Comparison of ENCODE assay signal across 1 cellular context in the genomic region with DNA sequence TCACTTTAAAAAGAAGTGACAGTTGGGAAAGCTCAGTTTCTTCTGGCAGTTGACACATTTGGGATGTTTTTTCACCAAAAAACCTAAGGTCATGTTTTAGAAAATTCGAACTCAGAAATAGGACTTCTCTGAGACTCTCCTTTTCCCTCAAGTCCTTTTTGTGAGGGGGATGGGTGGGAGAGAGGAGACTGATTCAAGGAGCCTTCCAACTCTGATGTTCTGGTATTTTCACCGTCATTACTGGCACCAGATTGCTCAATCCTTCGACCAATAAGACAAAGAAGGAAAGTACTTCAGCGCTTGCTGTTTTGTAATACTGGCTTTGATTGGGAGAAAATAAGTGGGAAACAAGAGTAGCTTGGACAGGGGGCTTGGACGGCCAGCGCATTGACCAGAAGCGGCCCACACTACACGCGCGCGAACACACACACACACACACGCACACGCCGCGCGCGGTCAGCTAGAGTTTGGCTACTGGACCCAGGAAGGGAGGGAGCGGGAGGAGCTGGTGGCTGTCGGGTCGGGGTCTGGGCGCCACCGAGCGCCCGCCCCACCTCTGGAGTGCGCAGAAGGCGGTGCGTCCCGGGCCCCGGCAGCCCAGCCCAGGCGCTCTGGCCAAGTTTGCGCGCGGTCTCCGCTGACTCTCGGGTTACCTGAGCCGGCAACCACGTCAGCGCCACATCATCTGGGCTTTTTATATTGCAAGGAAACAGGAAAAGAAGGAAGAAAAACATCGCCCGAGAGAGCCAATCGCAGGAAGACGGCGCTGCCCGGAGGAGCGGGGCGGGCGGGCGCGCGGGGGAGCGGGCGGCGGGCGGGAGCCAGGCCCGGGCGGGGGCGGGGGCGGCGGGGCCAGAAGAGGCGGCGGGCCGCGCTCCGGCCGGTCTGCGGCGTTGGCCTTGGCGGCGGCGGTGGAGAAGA.
TF ChIP-seq lines count a peak whose summit lies in the region.

A gene (plus strand): TSS at position 855 of the 921 bp plus-strand sequence. CDS start 66 bp downstream, at position 921.

TF ChIP-seq in K562, 482 proteins besides CTCF, POLR2A, EP300 and RAD21 (continued from another document and continues in another):
- TF ChIP-seq, protein P1, sequence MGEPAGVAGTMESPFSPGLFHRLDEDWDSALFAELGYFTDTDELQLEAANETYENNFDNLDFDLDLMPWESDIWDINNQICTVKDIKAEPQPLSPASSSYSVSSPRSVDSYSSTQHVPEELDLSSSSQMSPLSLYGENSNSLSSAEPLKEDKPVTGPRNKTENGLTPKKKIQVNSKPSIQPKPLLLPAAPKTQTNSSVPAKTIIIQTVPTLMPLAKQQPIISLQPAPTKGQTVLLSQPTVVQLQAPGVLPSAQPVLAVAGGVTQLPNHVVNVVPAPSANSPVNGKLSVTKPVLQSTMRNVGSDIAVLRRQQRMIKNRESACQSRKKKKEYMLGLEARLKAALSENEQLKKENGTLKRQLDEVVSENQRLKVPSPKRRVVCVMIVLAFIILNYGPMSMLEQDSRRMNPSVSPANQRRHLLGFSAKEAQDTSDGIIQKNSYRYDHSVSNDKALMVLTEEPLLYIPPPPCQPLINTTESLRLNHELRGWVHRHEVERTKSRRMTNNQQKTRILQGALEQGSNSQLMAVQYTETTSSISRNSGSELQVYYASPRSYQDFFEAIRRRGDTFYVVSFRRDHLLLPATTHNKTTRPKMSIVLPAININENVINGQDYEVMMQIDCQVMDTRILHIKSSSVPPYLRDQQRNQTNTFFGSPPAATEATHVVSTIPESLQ (CRISPR knock-in tag; IDR thresholded peaks at IDR 0.05), result 0 out of 2 replicates have a peak, but pooled peaks have one; percentile 31
- TF ChIP-seq L3MBTL2 (IDR thresholded peaks at IDR 0.05) (peak; percentile 47), CREB1 (IDR thresholded peaks at IDR 0.05) (peak; percentile 37), CREB1 (CRISPR knock-in tag; IDR thresholded peaks at IDR 0.05) (peak; percentile 55), ZNF263 (CRISPR knock-in tag; IDR thresholded peaks at IDR 0.05; ENCODE audit: borderline replicate concordance) (no peak), ZSCAN29 (IDR thresholded peaks at IDR 0.05) (no peak), PML (IDR thresholded peaks at IDR 0.05; ENCODE audit: low read length) (peak; percentile 51; the same call in 1 of the 2 replicates), PHF8 (IDR thresholded peaks at IDR 0.05; ENCODE audit: borderline replicate concordance, low read length) (peak; percentile 64; the same call in 1 of the 2 replicates), EP400 (IDR thresholded peaks at IDR 0.05) (peak; percentile 59; the same call in 1 of the 2 replicates), SP1 (CRISPR knock-in tag; IDR thresholded peaks at IDR 0.05) (no peak; the same call in 1 of the 2 replicates), HNRNPLL (IDR thresholded peaks at IDR 0.05; ENCODE audit: low read depth, low read length, poor library complexity, severe bottlenecking) (peak; percentile 86), ZBTB1 (CRISPR knock-in tag; IDR thresholded peaks at IDR 0.05; ENCODE audit: borderline replicate concordance, low read depth) (no peak), FOXK1 (CRISPR knock-in tag; IDR thresholded peaks at IDR 0.05; ENCODE audit: borderline replicate concordance) (no peak), ZNF239 (CRISPR knock-in tag; IDR thresholded peaks at IDR 0.05) (no peak), KDM5B (IDR thresholded peaks at IDR 0.05; ENCODE audit: insufficient replicate concordance, low read depth, low read length) (peak; percentile 64), EWSR1 (IDR thresholded peaks at IDR 0.05; ENCODE audit: borderline replicate concordance, low read depth, partially characterized antibody) (no peak), PHF20 (IDR thresholded peaks at IDR 0.05; ENCODE audit: partially characterized antibody) (peak; percentile 45), PYGO2 (tag; IDR thresholded peaks at IDR 0.05) (no peak), KAT7 (CRISPR knock-in tag; IDR thresholded peaks at IDR 0.05; ENCODE audit: borderline replicate concordance) (peak; percentile 85; the same call in 1 of the 2 replicates), MIER1 (IDR thresholded peaks at IDR 0.05; ENCODE audit: low read depth) (peak; percentile 34; the same call in 1 of the 2 replicates), TAF1 (IDR thresholded peaks at IDR 0.05; ENCODE audit: control insufficient read depth, extremely low read depth, insufficient read depth, low read length, severe bottlenecking) (peak; percentile 27), NFYB (IDR thresholded peaks at IDR 0.05; ENCODE audit: extremely low read depth, insufficient read length) (peak; percentile 55), MTA2 (IDR thresholded peaks at IDR 0.05; ENCODE audit: low read depth) (0 out of 2 replicates have a peak, but pooled peaks have one; percentile 23), CTBP1 (IDR thresholded peaks at IDR 0.05; ENCODE audit: borderline replicate concordance) (peak; percentile 51), KDM2B (CRISPR knock-in tag; IDR thresholded peaks at IDR 0.05) (no peak), CSDE1 (IDR thresholded peaks at IDR 0.05) (no peak), KDM1A (IDR thresholded peaks at IDR 0.05) (peak in 1 of 2 experiments; percentile 27; a peak in 1 of 4 replicates)
- TF ChIP-seq, protein P2, sequence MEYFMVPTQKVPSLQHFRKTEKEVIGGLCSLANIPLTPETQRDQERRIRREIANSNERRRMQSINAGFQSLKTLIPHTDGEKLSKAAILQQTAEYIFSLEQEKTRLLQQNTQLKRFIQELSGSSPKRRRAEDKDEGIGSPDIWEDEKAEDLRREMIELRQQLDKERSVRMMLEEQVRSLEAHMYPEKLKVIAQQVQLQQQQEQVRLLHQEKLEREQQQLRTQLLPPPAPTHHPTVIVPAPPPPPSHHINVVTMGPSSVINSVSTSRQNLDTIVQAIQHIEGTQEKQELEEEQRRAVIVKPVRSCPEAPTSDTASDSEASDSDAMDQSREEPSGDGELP (CRISPR knock-in tag; IDR thresholded peaks at IDR 0.05; ENCODE audit: borderline replicate concordance), result peak; percentile 51; the same call in 1 of the 2 replicates
- TF ChIP-seq, protein P3, sequence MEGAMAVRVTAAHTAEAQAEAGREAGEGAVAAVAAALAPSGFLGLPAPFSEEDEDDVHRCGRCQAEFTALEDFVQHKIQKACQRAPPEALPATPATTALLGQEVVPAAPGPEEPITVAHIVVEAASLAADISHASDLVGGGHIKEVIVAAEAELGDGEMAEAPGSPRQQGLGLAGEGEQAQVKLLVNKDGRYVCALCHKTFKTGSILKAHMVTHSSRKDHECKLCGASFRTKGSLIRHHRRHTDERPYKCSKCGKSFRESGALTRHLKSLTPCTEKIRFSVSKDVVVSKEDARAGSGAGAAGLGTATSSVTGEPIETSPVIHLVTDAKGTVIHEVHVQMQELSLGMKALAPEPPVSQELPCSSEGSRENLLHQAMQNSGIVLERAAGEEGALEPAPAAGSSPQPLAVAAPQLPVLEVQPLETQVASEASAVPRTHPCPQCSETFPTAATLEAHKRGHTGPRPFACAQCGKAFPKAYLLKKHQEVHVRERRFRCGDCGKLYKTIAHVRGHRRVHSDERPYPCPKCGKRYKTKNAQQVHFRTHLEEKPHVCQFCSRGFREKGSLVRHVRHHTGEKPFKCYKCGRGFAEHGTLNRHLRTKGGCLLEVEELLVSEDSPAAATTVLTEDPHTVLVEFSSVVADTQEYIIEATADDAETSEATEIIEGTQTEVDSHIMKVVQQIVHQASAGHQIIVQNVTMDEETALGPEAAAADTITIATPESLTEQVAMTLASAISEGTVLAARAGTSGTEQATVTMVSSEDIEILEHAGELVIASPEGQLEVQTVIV (CRISPR knock-in tag; IDR thresholded peaks at IDR 0.05; ENCODE audit: borderline replicate concordance), result no peak
- TF ChIP-seq, protein P4, sequence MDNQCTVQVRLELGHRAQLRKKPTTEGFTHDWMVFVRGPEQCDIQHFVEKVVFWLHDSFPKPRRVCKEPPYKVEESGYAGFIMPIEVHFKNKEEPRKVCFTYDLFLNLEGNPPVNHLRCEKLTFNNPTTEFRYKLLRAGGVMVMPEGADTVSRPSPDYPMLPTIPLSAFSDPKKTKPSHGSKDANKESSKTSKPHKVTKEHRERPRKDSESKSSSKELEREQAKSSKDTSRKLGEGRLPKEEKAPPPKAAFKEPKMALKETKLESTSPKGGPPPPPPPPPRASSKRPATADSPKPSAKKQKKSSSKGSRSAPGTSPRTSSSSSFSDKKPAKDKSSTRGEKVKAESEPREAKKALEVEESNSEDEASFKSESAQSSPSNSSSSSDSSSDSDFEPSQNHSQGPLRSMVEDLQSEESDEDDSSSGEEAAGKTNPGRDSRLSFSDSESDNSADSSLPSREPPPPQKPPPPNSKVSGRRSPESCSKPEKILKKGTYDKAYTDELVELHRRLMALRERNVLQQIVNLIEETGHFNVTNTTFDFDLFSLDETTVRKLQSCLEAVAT (IDR thresholded peaks at IDR 0.05), result peak; percentile 33 to 79; a peak in 2 of 4 replicates
- TF ChIP-seq, protein P5, sequence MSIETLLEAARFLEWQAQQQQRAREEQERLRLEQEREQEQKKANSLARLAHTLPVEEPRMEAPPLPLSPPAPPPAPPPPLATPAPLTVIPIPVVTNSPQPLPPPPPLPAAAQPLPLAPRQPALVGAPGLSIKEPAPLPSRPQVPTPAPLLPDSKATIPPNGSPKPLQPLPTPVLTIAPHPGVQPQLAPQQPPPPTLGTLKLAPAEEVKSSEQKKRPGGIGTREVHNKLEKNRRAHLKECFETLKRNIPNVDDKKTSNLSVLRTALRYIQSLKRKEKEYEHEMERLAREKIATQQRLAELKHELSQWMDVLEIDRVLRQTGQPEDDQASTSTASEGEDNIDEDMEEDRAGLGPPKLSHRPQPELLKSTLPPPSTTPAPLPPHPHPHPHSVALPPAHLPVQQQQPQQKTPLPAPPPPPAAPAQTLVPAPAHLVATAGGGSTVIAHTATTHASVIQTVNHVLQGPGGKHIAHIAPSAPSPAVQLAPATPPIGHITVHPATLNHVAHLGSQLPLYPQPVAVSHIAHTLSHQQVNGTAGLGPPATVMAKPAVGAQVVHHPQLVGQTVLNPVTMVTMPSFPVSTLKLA (conservative IDR thresholded peaks at IDR 0.05), result peak; percentile 26 to 47; a peak in 1 of 4 replicates
- TF ChIP-seq, protein P6, sequence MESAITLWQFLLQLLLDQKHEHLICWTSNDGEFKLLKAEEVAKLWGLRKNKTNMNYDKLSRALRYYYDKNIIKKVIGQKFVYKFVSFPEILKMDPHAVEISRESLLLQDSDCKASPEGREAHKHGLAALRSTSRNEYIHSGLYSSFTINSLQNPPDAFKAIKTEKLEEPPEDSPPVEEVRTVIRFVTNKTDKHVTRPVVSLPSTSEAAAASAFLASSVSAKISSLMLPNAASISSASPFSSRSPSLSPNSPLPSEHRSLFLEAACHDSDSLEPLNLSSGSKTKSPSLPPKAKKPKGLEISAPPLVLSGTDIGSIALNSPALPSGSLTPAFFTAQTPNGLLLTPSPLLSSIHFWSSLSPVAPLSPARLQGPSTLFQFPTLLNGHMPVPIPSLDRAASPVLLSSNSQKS (CRISPR knock-in tag; IDR thresholded peaks at IDR 0.05), result no peak
- TF ChIP-seq, protein P7, sequence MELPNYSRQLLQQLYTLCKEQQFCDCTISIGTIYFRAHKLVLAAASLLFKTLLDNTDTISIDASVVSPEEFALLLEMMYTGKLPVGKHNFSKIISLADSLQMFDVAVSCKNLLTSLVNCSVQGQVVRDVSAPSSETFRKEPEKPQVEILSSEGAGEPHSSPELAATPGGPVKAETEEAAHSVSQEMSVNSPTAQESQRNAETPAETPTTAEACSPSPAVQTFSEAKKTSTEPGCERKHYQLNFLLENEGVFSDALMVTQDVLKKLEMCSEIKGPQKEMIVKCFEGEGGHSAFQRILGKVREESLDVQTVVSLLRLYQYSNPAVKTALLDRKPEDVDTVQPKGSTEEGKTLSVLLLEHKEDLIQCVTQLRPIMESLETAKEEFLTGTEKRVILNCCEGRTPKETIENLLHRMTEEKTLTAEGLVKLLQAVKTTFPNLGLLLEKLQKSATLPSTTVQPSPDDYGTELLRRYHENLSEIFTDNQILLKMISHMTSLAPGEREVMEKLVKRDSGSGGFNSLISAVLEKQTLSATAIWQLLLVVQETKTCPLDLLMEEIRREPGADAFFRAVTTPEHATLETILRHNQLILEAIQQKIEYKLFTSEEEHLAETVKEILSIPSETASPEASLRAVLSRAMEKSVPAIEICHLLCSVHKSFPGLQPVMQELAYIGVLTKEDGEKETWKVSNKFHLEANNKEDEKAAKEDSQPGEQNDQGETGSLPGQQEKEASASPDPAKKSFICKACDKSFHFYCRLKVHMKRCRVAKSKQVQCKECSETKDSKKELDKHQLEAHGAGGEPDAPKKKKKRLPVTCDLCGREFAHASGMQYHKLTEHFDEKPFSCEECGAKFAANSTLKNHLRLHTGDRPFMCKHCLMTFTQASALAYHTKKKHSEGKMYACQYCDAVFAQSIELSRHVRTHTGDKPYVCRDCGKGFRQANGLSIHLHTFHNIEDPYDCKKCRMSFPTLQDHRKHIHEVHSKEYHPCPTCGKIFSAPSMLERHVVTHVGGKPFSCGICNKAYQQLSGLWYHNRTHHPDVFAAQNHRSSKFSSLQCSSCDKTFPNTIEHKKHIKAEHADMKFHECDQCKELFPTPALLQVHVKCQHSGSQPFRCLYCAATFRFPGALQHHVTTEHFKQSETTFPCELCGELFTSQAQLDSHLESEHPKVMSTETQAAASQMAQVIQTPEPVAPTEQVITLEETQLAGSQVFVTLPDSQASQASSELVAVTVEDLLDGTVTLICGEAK (IDR thresholded peaks at IDR 0.05), result peak; percentile 66; the same call in 1 of the 2 replicates
- TF ChIP-seq, protein P7 (CRISPR knock-in tag; IDR thresholded peaks at IDR 0.05), result no peak
- TF ChIP-seq, protein P8, sequence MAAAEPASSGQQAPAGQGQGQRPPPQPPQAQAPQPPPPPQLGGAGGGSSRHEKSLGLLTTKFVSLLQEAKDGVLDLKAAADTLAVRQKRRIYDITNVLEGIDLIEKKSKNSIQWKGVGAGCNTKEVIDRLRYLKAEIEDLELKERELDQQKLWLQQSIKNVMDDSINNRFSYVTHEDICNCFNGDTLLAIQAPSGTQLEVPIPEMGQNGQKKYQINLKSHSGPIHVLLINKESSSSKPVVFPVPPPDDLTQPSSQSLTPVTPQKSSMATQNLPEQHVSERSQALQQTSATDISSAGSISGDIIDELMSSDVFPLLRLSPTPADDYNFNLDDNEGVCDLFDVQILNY (CRISPR knock-in tag; IDR thresholded peaks at IDR 0.05), result no peak
